In the genomic region with DNA sequence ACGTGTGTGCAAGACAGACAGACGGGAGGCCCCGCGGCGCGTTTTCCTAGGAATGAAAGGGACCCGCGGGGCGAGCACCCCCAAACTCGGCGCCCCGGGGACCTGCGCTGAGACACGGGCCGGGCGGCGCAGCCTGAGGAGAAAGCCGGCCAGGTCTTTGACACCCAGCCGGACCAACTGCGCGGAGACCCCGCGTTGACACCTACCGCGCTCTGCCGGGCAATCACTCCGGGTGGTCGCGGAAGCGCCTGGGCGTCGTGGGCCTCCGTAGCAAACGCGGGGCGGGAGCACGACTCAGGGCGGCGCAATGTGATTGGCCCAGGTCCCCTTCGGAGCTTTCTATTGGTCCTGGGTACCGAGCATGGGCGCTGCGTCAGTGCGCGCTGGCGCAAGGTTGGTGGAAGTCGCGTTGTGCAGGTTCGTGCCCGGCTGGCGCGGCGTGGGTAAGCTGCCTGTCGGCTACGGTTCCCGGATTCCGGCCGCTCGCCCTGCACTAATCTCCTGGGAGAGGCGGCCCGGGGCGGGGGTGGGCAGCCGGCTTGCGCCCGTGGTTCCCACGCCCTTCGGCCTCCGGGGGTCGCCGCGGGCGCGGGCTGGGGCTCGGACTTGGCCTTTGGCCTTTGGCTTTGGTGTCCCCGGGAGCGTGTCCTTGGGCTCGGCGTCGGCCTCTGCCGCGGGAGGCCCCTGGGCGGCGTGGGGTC, we compare ENCODE assay signal across 7 cellular contexts. TPM values are rescaled to one million over a fixed set of nuclear protein-coding genes. Genes with fewer than 3 reads are reported as not detected.
DNase-seq lines count a peak whose midpoint lies in the region; ATAC-seq, FAIRE-seq and TF ChIP-seq lines count a peak whose summit lies in the region.

A gene with protein sequence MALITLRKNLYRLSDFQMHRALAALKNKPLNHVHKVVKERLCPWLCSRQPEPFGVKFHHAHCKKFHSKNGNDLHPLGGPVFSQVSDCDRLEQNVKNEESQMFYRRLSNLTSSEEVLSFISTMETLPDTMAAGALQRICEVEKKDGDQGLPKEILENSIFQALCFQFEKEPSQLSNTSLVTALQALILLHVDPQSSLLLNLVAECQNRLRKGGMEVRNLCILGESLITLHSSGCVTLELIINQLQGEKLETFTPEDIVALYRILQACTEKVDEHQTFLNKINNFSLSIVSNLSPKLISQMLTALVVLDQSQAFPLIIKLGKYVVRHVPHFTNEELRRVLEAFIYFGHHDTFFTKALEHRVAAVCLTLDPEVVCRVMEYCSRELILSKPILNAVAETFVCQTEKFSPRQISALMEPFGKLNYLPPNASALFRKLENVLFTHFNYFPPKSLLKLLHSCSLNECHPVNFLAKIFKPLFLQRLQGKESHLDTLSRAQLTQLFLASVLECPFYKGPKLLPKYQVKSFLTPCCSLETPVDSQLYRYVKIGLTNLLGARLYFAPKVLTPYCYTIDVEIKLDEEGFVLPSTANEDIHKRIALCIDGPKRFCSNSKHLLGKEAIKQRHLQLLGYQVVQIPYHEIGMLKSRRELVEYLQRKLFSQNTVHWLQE (minus strand): TSS at position 259 of the 701 bp plus-strand sequence. CDS start 948 bp downstream, outside the sequence.
A gene (plus strand): TSS at position 376 of the 701 bp plus-strand sequence. CDS start 1,647 bp downstream, outside the sequence.

- peak within 1 kb of the TSS; percentile 99 for H3K4me2 ChIP-seq in astrocyte (ENCODE audit: low read length)

- peak; percentile 99 for ATAC-seq in GM18505 (IDR thresholded peaks at IDR 0.05; ENCODE audit: unreplicated experiment)
- ATAC-seq in HG02973 (IDR thresholded peaks at IDR 0.05; ENCODE audit: unreplicated experiment), result peak; percentile 96

- DNase-seq in NCI-H2029 (lab: John Stamatoyannopoulos, UW), result peak; percentile 91
- peak; percentile 83 for DNase-seq in T-helper 22 cell (ENCODE audit: low read depth)
- DNase-seq in astrocyte (ENCODE audit: low read depth), result peak; percentile 90
- peak; percentile 97 for DNase-seq in hepatic stellate cell (ENCODE audit: low spot score)
- DNase-seq in retina, result peak; percentile 95

- peak within 1 kb of the TSS; percentile 96 for H3K4me3 Mint-ChIP-seq in astrocyte (ENCODE audit: unreplicated experiment)

- peaks cover 8% of the 10 kb centered on the region for H3K4me1 ChIP-seq in astrocyte (ENCODE audit: insufficient read depth, low read length)

- H3K36me3 Mint-ChIP-seq in astrocyte (ENCODE audit: low read depth, unreplicated experiment), result no peaks in the 10 kb centered on the region

- H3K9ac ChIP-seq in astrocyte (ENCODE audit: low read length), result peak within 1 kb of the TSS; percentile 92

- H3K4me1 Mint-ChIP-seq in astrocyte (ENCODE audit: low read depth, unreplicated experiment), result peaks cover 23% of the 10 kb centered on the region

- H4K20me1 ChIP-seq in astrocyte (ENCODE audit: insufficient read depth, low read length), result peaks cover 28% of the 10 kb centered on the region

- TF ChIP-seq POLR2A in GM18505 (IDR thresholded peaks at IDR 0.05; ENCODE audit: borderline replicate concordance, extremely low read depth, insufficient read depth, insufficient read length), result peak; percentile 91

- peaks cover 79% of the 10 kb centered on the region for H3K79me2 ChIP-seq in astrocyte (ENCODE audit: insufficient read depth, low read length)

- no peaks in the 10 kb centered on the region for H3K27me3 ChIP-seq in astrocyte (ENCODE audit: insufficient read depth, low read length)

- FAIRE-seq in astrocyte (lab: Jason Lieb, UNC), result peak; percentile 59

- peak within 1 kb of the TSS; percentile 77 for H3K27ac Mint-ChIP-seq in astrocyte (ENCODE audit: unreplicated experiment)

- H3K27me3 Mint-ChIP-seq in astrocyte (ENCODE audit: low read depth, unreplicated experiment), result no peaks in the 10 kb centered on the region

- H3K9me3 Mint-ChIP-seq in astrocyte (ENCODE audit: unreplicated experiment), result no peaks in the 10 kb centered on the region

- peak within 1 kb of the TSS; percentile 77 for H3K27ac ChIP-seq in astrocyte (ENCODE audit: low read depth, low read length)

- no peaks in the 10 kb centered on the region for H3K9me3 ChIP-seq in astrocyte (ENCODE audit: insufficient read depth, low read depth, low read length)

- peak within 1 kb of the TSS; percentile 83 for H2AFZ ChIP-seq in astrocyte (ENCODE audit: low read depth, low read length)

- TF ChIP-seq CTCF in astrocyte (IDR thresholded peaks at IDR 0.05; ENCODE audit: insufficient read depth, low read depth, low read length), result no peak

- peak within 1 kb of the TSS; percentile 94 for H3K4me3 ChIP-seq in astrocyte (ENCODE audit: insufficient read depth, low read depth, low read length)

- peaks cover 8% of the 10 kb centered on the region for H3K36me3 ChIP-seq in astrocyte (ENCODE audit: insufficient read depth, low read length)

RNA-seq across cellular contexts. Expression of the first gene that starts in this region (rescaled TPM):
- total RNA-seq in astrocyte, result 8.1 and 10.7 TPM in 2 replicates

RNA-seq across cellular contexts. Expression of the second gene that starts in this region (rescaled TPM):
- 32.2 and 38.5 TPM in 2 replicates for total RNA-seq in astrocyte

Comparison
In these comparisons a context has a peak if more than half of its experiments do, and no peak if none do; other contexts are left out.
1. Peak in every context shown above with its lines: DNase-seq, ATAC-seq, H3K4me3 ChIP-seq and H3K27ac ChIP-seq.